Comparison of ENCODE assay signal across 9 cellular contexts in the genomic region with DNA sequence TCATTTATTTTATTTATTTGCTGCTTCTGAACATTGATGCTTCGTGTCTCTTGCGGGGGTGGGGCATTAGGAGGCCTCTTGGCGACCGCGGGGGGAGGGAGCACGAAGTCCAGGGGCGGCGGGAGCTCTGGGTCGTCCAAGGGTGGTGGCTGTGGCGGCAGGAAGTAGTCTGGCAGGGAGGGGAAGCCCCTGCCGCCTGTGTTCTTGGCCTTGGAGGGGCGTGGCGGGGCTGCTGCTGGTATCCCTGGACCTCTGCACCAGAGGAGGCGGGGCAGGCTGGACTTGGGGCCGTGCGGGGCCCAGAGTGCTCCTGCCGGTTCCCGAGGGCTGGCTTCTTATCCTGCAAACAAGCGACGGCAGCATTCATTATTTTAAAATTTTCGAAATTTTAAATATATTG.
DNase-seq lines count a peak whose midpoint lies in the region; ATAC-seq and TF ChIP-seq lines count a peak whose summit lies in the region.
"Had no signal": no experiment of that assay in that cellular context is flagged by ENCODE, and none has a peak within 500 bp of the region (broad histone marks: within the 10 kb centered on the region; RNA-seq: fewer than 3 reads in every experiment).

No MANE protein-coding gene starts in this region.

- no peak for TF ChIP-seq POLR2A in GM18505 (IDR thresholded peaks at IDR 0.05; ENCODE audit: borderline replicate concordance, extremely low read depth, insufficient read depth, insufficient read length)

- H3K79me2 ChIP-seq in mesendoderm (ENCODE audit: control insufficient read depth, insufficient read depth, low read length) = no peaks in the 10 kb centered on the region

- H3K56ac ChIP-seq in mesendoderm (ENCODE audit: low read length) = peak overlapping the region; percentile 60

- H3K18ac ChIP-seq in mesendoderm (ENCODE audit: low read length) = no peak overlapping the region

- H3K9ac ChIP-seq in mesendoderm (ENCODE audit: low read length) = no peak overlapping the region

- H3K4ac ChIP-seq in mesendoderm (ENCODE audit: low read depth, low read length) = no peak overlapping the region

- H3K4me2 ChIP-seq in mesendoderm (ENCODE audit: low read length) = no peak overlapping the region

- no peak overlapping the region for H2AK5ac ChIP-seq in mesendoderm (ENCODE audit: low read length)

- no peaks in the 10 kb centered on the region for H3K79me1 ChIP-seq in mesendoderm (ENCODE audit: low read length)

- H3K27ac ChIP-seq in mesendoderm (ENCODE audit: low read depth, low read length) (no peak overlapping the region), foreskin keratinocyte (no peak overlapping the region)
- H3K27ac ChIP-seq: neutrophil had no signal

- no CpG with 5 or more reads among the region's 21 CpGs for WGBS in mesendoderm (ENCODE audit: extremely low coverage, insufficient coverage, low lambda C conversion rate)

- H3K4me3 ChIP-seq in H7 (ENCODE audit: insufficient read depth, low read depth, low read length) = peak overlapping the region; percentile 20
- no peak overlapping the region for H3K4me3 ChIP-seq in mesendoderm (ENCODE audit: low read length)

- ATAC-seq in GM18505 (IDR thresholded peaks at IDR 0.05; ENCODE audit: unreplicated experiment) = peak; percentile 95
- no peak for ATAC-seq in foreskin keratinocyte

- H4K5ac ChIP-seq in mesendoderm (ENCODE audit: low read length) = no peak overlapping the region

- H3K4me1 ChIP-seq in mesendoderm (ENCODE audit: control insufficient read depth, low read depth, low read length) = no peaks in the 10 kb centered on the region
- H3K4me1 ChIP-seq in foreskin keratinocyte = no peaks in the 10 kb centered on the region

- H4K8ac ChIP-seq in mesendoderm (ENCODE audit: low read depth, low read length) = no peak overlapping the region

- H2BK5ac ChIP-seq in mesendoderm (ENCODE audit: low read length) = no peak overlapping the region

- no peak for TF ChIP-seq CTCF in foreskin keratinocyte (conservative IDR thresholded peaks at IDR 0.05)

- H2BK15ac ChIP-seq in mesendoderm (replicated peaks; ENCODE audit: low read depth) = no peak overlapping the region

- H3K36me3 ChIP-seq in H7 (replicated peaks; ENCODE audit: control insufficient read depth, insufficient read depth, low read length) (no peaks in the 10 kb centered on the region), mesendoderm (ENCODE audit: control insufficient read depth, insufficient read depth, low read length) (no peaks in the 10 kb centered on the region)
- H3K36me3 ChIP-seq: neutrophil had no signal

- H3K27me3 ChIP-seq in H7 (ENCODE audit: control insufficient read depth, insufficient read depth, low read length) (no peaks in the 10 kb centered on the region), mesendoderm (ENCODE audit: insufficient read depth, low read length, poor library complexity) (no peaks in the 10 kb centered on the region), foreskin keratinocyte (no peaks in the 10 kb centered on the region)

- no peak overlapping the region for H3K23ac ChIP-seq in mesendoderm (ENCODE audit: low read length)

- DNase-seq in H7 (peak; percentile 90), UCSD-AML1 (lab: John Stamatoyannopoulos, UW; ENCODE audit: unreplicated experiment) (peak; percentile 21), mesendoderm (peak; percentile 74), DMS53 (lab: John Stamatoyannopoulos, UW) (no peak), SIG-M5 treated with dmso at 0.1 percent for 504 hours (lab: John Stamatoyannopoulos, UW; ENCODE audit: unreplicated experiment) (no peak), foreskin keratinocyte (no peak), Kasumi-1 (lab: John Stamatoyannopoulos, UW) (no peak)

- H2BK120ac ChIP-seq in mesendoderm (ENCODE audit: low read depth, low read length) = no peak overlapping the region

Comparison
In these comparisons a context has a peak if more than half of its experiments do, and no peak if none do; other contexts are left out.
1. DNase-seq: peak in H7 (single experiment), UCSD-AML1 (single experiment) and mesendoderm (single experiment); none in DMS53 (single experiment), SIG-M5 treated with dmso at 0.1 percent for 504 hours (single experiment), foreskin keratinocyte (0 of 2) and Kasumi-1 (0 of 2).